13 cellular contexts compared by ENCODE assay signal in the genomic region with DNA sequence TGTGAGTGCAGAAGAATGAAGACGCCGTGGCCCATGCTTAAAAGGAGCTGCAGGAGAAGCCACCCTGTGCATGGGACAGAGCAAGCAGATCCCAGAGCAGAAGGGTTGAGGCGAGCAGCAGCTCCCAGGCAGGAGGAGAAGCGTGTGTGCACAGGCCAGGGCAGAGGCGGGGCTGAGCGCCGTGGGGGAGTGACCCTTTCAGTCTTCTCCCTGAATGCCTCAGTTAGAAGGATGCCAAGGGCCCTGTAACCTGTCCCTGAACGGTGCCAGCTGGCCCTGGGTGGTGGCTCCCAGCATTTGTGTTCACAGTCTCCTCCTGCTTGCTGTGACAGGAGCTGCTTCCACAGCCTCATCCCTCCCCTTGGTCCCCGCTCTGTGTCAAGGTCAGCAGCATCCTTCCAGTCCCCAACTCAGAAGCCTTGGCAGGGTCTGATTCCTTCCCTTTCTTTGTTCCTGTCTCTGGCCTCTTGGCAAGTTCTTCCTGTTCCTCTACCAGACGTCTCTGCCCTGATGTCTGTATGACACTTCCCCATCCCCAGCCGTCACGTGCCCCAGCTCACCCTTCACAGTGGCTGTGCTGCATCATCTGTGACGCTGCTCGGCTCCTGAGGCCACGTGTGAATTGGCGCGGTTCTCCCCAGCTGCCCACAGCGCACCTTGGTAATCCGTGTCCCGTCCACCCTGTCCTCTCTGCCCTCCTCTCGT. TPM values are rescaled to one million over a fixed set of nuclear protein-coding genes. Genes with fewer than 3 reads are reported as not detected.
A peak's percentile ranks its signal among the peaks of the same experiment; 100 is the strongest.
DNase-seq lines count a peak whose midpoint lies in the region; ATAC-seq, FAIRE-seq and TF ChIP-seq lines count a peak whose summit lies in the region.
"Had no signal": no experiment of that assay in that cellular context is flagged by ENCODE, and none has a peak within 500 bp of the region (broad histone marks: within the 10 kb centered on the region; RNA-seq: fewer than 3 reads in every experiment).

No MANE protein-coding gene starts in this region.

- no peak overlapping the region for H3K9ac ChIP-seq in kidney (ENCODE audit: low read length in 2 of 2)

- no peak overlapping the region for H3K27ac ChIP-seq in kidney (ENCODE audit: low read depth in 2 of 2, low read length in 2 of 2)

- in situ Hi-C loops in HAP-1 (cut with MboI; ENCODE audit: low sequenced_read_pairs), result no loop called here

- DNase-seq in SKM-1 treated with dmso at 0.1 percent for 144 hours (lab: John Stamatoyannopoulos, UW; ENCODE audit: unreplicated experiment) (peak; percentile 38), SKM-1 (lab: John Stamatoyannopoulos, UW; ENCODE audit: unreplicated experiment) (no peak), kidney (peak; percentile 82), HAP-1 (ENCODE audit: low spot score in 2 of 2) (no peak), dedifferentiated amniotic fluid mesenchymal stem cell (ENCODE audit: extremely low spot score) (no peak)
- DNase-seq in activated naive CD8-positive, alpha-beta T cell treated with anti-CD3 and anti-CD28 coated beads, Interleukin-2, amount 10 ng/mL, durations not matched to agents 7 days and 5 days, result peak; percentile 24
- DNase-seq in stimulated activated effector memory CD8-positive, alpha-beta T cell treated with anti-CD3 and anti-CD28 coated beads, Interleukin-12 subunit alpha, Interleukin-12 subunit beta, amount 100 ng/mL, for 72 hours (ENCODE audit: low spot score in 2 of 2), result no peak
- no peak for DNase-seq in effector CD4-positive, alpha-beta T cell
- DNase-seq: activated T-cell treated with anti-CD3 and anti-CD28 coated beads, Interleukin-2, amount 50 U/mL, for 1 hour; cerebellar nuclear complex; mesenchymal stem cell; NCI-H2081; OCI-M1 had no signal

- H3K27me3 ChIP-seq in HAP-1 (ENCODE audit: low read depth), result no peaks in the 10 kb centered on the region

- no peak overlapping the region for H3K4me3 Mint-ChIP-seq in activated naive CD8-positive, alpha-beta T cell treated with anti-CD3 and anti-CD28 coated beads, Interleukin-2, amount 10 ng/mL, durations not matched to agents 7 days and 5 days
- no peak overlapping the region for H3K4me3 Mint-ChIP-seq in stimulated activated effector memory CD8-positive, alpha-beta T cell treated with anti-CD3 and anti-CD28 coated beads, Interleukin-12 subunit alpha, Interleukin-12 subunit beta, amount 100 ng/mL, for 72 hours

- POLR2A ChIA-PET in activated naive CD8-positive, alpha-beta T cell treated with anti-CD3 and anti-CD28 coated beads, Interleukin-2, amount 10 ng/mL, durations not matched to agents 7 days and 5 days (lab: Charles Lee), result interaction anchor here (1.0 kb wide), 1 partner anchor 24 kb away, joined by 5 read pairs; no protein-coding TSS in a partner anchor

- no peak overlapping the region for H3K27ac Mint-ChIP-seq in activated naive CD8-positive, alpha-beta T cell treated with anti-CD3 and anti-CD28 coated beads, Interleukin-2, amount 10 ng/mL, durations not matched to agents 7 days and 5 days
- peak overlapping the region; percentile 32 for H3K27ac Mint-ChIP-seq in stimulated activated effector memory CD8-positive, alpha-beta T cell treated with anti-CD3 and anti-CD28 coated beads, Interleukin-12 subunit alpha, Interleukin-12 subunit beta, amount 100 ng/mL, for 72 hours

- no peak overlapping the region for H3K4me3 ChIP-seq in kidney (ENCODE audit: low read length in 2 of 2)
- H3K4me3 ChIP-seq in HAP-1, result no peak overlapping the region

- ATAC-seq in activated naive CD8-positive, alpha-beta T cell treated with anti-CD3 and anti-CD28 coated beads, Interleukin-2, amount 10 ng/mL, durations not matched to agents 7 days and 5 days (ENCODE audit: low read depth), result no peak
- ATAC-seq in stimulated activated effector memory CD8-positive, alpha-beta T cell treated with anti-CD3 and anti-CD28 coated beads, Interleukin-12 subunit alpha, Interleukin-12 subunit beta, amount 100 ng/mL, for 72 hours, result no peak

- peaks cover 56% of the 10 kb centered on the region for H3K36me3 Mint-ChIP-seq in activated naive CD8-positive, alpha-beta T cell treated with anti-CD3 and anti-CD28 coated beads, Interleukin-2, amount 10 ng/mL, durations not matched to agents 7 days and 5 days
- peaks cover 99% of the 10 kb centered on the region for H3K36me3 Mint-ChIP-seq in stimulated activated effector memory CD8-positive, alpha-beta T cell treated with anti-CD3 and anti-CD28 coated beads, Interleukin-12 subunit alpha, Interleukin-12 subunit beta, amount 100 ng/mL, for 72 hours

- no peak for TF ChIP-seq CTCF in kidney (IDR thresholded peaks at IDR 0.05; ENCODE audit: borderline replicate concordance, extremely low read depth, insufficient read depth)

- peaks cover 3 to 10% of the 10 kb centered on the region in 2 donors for H3K9me3 ChIP-seq in kidney (ENCODE audit: control insufficient read depth in 1 of 2, low read length in 2 of 2)
- H3K9me3 ChIP-seq in HAP-1, result peaks cover 4% of the 10 kb centered on the region; the same call in 1 of the 2 replicates

- peaks cover 0 to 10% of the 10 kb centered on the region in 2 donors for H3K4me1 ChIP-seq in kidney (ENCODE audit: control insufficient read depth in 1 of 2, insufficient read depth in 1 of 2, low read depth in 1 of 2, low read length in 2 of 2)
- H3K4me1 ChIP-seq in HAP-1, result no peaks in the 10 kb centered on the region

- H3K27me3 Mint-ChIP-seq in activated naive CD8-positive, alpha-beta T cell treated with anti-CD3 and anti-CD28 coated beads, Interleukin-2, amount 10 ng/mL, durations not matched to agents 7 days and 5 days, result no peaks in the 10 kb centered on the region

- peaks cover 38% of the 10 kb centered on the region for H3K4me1 Mint-ChIP-seq in activated naive CD8-positive, alpha-beta T cell treated with anti-CD3 and anti-CD28 coated beads, Interleukin-2, amount 10 ng/mL, durations not matched to agents 7 days and 5 days
- peaks cover 70% of the 10 kb centered on the region for H3K4me1 Mint-ChIP-seq in stimulated activated effector memory CD8-positive, alpha-beta T cell treated with anti-CD3 and anti-CD28 coated beads, Interleukin-12 subunit alpha, Interleukin-12 subunit beta, amount 100 ng/mL, for 72 hours

- H3K36me3 ChIP-seq in kidney (ENCODE audit: control insufficient read depth in 1 of 2, insufficient read depth in 2 of 2, low read length in 2 of 2), result peaks cover 31% of the 10 kb centered on the region in 2 donors
- H3K36me3 ChIP-seq in HAP-1 (replicated peaks), result peaks cover 43% of the 10 kb centered on the region

- intact Hi-C loops in kidney (cut with DNase I), result loop anchor here (10.0 kb wide), 1 partner anchor 457 kb away; no protein-coding TSS in a partner anchor

- FAIRE-seq in kidney (lab: Jason Lieb, UNC), result no peak

- H3K9me3 Mint-ChIP-seq in activated naive CD8-positive, alpha-beta T cell treated with anti-CD3 and anti-CD28 coated beads, Interleukin-2, amount 10 ng/mL, durations not matched to agents 7 days and 5 days, result peaks cover 13% of the 10 kb centered on the region
- peaks cover 8% of the 10 kb centered on the region for H3K9me3 Mint-ChIP-seq in stimulated activated effector memory CD8-positive, alpha-beta T cell treated with anti-CD3 and anti-CD28 coated beads, Interleukin-12 subunit alpha, Interleukin-12 subunit beta, amount 100 ng/mL, for 72 hours

RNA-seq across cellular contexts. Expression of a gene that starts 5.2 kb away (rescaled TPM):
- 10 to 100 TPM; 72.4 to 77.5 TPM for total RNA-seq in activated naive CD8-positive, alpha-beta T cell treated with anti-CD3 and anti-CD28 coated beads, Interleukin-2, amount 10 ng/mL, durations not matched to agents 7 days and 5 days
- 71.5 TPM for total RNA-seq in kidney
- polyA plus RNA-seq in kidney (ENCODE audit: insufficient read depth, low read depth, low replicate concordance), result 40.5 TPM

Comparison
In these comparisons a context has a peak if more than half of its experiments do, and no peak if none do; other contexts are left out.
1. DNase-seq: peak in SKM-1 treated with dmso at 0.1 percent for 144 hours (single experiment), activated naive CD8-positive, alpha-beta T cell treated with anti-CD3 and anti-CD28 coated beads, Interleukin-2, amount 10 ng/mL, durations not matched to agents 7 days and 5 days (single experiment) and kidney (single experiment); none in SKM-1 (single experiment), stimulated activated effector memory CD8-positive, alpha-beta T cell treated with anti-CD3 and anti-CD28 coated beads, Interleukin-12 subunit alpha, Interleukin-12 subunit beta, amount 100 ng/mL, for 72 hours (0 of 2), effector CD4-positive, alpha-beta T cell (single experiment), HAP-1 (0 of 2) and dedifferentiated amniotic fluid mesenchymal stem cell (single experiment).